In genomic region chr6:30615958-30616810, GRCh38 we compare ENCODE assay signal across 1 cellular context.
TF ChIP-seq lines count a peak whose summit lies in the region.

No MANE protein-coding gene starts in this region.

TF ChIP-seq in HepG2, 621 proteins besides CTCF, POLR2A, EP300 and RAD21 (continued from another document and continues in another):
- TF ChIP-seq, protein P1, sequence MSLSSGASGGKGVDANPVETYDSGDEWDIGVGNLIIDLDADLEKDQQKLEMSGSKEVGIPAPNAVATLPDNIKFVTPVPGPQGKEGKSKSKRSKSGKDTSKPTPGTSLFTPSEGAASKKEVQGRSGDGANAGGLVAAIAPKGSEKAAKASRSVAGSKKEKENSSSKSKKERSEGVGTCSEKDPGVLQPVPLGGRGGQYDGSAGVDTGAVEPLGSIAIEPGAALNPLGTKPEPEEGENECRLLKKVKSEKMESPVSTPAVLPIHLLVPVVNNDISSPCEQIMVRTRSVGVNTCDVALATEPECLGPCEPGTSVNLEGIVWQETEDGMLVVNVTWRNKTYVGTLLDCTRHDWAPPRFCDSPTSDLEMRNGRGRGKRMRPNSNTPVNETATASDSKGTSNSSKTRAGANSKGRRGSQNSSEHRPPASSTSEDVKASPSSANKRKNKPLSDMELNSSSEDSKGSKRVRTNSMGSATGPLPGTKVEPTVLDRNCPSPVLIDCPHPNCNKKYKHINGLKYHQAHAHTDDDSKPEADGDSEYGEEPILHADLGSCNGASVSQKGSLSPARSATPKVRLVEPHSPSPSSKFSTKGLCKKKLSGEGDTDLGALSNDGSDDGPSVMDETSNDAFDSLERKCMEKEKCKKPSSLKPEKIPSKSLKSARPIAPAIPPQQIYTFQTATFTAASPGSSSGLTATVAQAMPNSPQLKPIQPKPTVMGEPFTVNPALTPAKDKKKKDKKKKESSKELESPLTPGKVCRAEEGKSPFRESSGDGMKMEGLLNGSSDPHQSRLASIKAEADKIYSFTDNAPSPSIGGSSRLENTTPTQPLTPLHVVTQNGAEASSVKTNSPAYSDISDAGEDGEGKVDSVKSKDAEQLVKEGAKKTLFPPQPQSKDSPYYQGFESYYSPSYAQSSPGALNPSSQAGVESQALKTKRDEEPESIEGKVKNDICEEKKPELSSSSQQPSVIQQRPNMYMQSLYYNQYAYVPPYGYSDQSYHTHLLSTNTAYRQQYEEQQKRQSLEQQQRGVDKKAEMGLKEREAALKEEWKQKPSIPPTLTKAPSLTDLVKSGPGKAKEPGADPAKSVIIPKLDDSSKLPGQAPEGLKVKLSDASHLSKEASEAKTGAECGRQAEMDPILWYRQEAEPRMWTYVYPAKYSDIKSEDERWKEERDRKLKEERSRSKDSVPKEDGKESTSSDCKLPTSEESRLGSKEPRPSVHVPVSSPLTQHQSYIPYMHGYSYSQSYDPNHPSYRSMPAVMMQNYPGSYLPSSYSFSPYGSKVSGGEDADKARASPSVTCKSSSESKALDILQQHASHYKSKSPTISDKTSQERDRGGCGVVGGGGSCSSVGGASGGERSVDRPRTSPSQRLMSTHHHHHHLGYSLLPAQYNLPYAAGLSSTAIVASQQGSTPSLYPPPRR (CRISPR knock-in tag; IDR thresholded peaks at IDR 0.05; ENCODE audit: borderline replicate concordance): no peak
- TF ChIP-seq FUBP1 (CRISPR knock-in tag; IDR thresholded peaks at IDR 0.05; ENCODE audit: borderline replicate concordance) (no peak; the same call in 1 of the 2 replicates), IRF2 (CRISPR knock-in tag; IDR thresholded peaks at IDR 0.05) (no peak; the same call in 1 of the 2 replicates), HNRNPUL1 (IDR thresholded peaks at IDR 0.05; ENCODE audit: low read depth, low read length) (no peak), SRY (CRISPR knock-in tag; IDR thresholded peaks at IDR 0.05) (peak; percentile 64; the same call in 1 of the 2 replicates), ZNF431 (CRISPR knock-in tag; IDR thresholded peaks at IDR 0.05; ENCODE audit: borderline replicate concordance, low read depth) (0 out of 2 replicates have a peak, but pooled peaks have one; percentile 51), ZMYM4 (CRISPR knock-in tag; IDR thresholded peaks at IDR 0.05) (no peak), NCOR1 (IDR thresholded peaks at IDR 0.05; ENCODE audit: borderline replicate concordance, low read length) (no peak), ASH2L (IDR thresholded peaks at IDR 0.05; ENCODE audit: insufficient read length, low read depth, low read length) (no peak), AGO1 (IDR thresholded peaks at IDR 0.05; ENCODE audit: low read depth, low read length, poor library complexity, severe bottlenecking) (no peak), JUNB (CRISPR knock-in tag; IDR thresholded peaks at IDR 0.05; ENCODE audit: borderline replicate concordance) (no peak), ELF1 (CRISPR knock-in tag; IDR thresholded peaks at IDR 0.05) (no peak), MBD4 (IDR thresholded peaks at IDR 0.05; ENCODE audit: borderline replicate concordance, low read length) (peak; percentile 73; the same call in 1 of the 2 replicates), ZFP36L2 (CRISPR knock-in tag; IDR thresholded peaks at IDR 0.05) (no peak), NFKBIZ (CRISPR knock-in tag; IDR thresholded peaks at IDR 0.05) (0 out of 2 replicates have a peak, but pooled peaks have one; percentile 12), RAD51 (IDR thresholded peaks at IDR 0.05; ENCODE audit: borderline replicate concordance) (no peak), ZNF772 (CRISPR knock-in tag; IDR thresholded peaks at IDR 0.05) (peak; percentile 65; the same call in 1 of the 2 replicates), ZNF276 (CRISPR knock-in tag; IDR thresholded peaks at IDR 0.05; ENCODE audit: low read depth) (no peak), ZNF501 (CRISPR knock-in tag; IDR thresholded peaks at IDR 0.05) (peak; percentile 3; the same call in 1 of the 2 replicates), FOXM1 (CRISPR knock-in tag; IDR thresholded peaks at IDR 0.05) (no peak), HOXA9 (CRISPR knock-in tag; IDR thresholded peaks at IDR 0.05; ENCODE audit: borderline replicate concordance) (peak; percentile 33; the same call in 1 of the 2 replicates), RBM22 (optimal IDR thresholded peaks at IDR 0.05; ENCODE audit: low read length) (peak; percentile 98), ZSCAN30 (CRISPR knock-in tag; IDR thresholded peaks at IDR 0.05) (no peak; the same call in 1 of the 2 replicates), SSRP1 (CRISPR knock-in tag; IDR thresholded peaks at IDR 0.05) (peak; percentile 100), ZNF678 (CRISPR knock-in tag; IDR thresholded peaks at IDR 0.05) (no peak), YY1 (IDR thresholded peaks at IDR 0.05; ENCODE audit: insufficient read depth, insufficient replicate concordance, low read depth, low read length) (peak; percentile 10), PTBP1 (IDR thresholded peaks at IDR 0.05; ENCODE audit: low read depth, low read length, poor library complexity, severe bottlenecking) (no peak), NFE2 (CRISPR knock-in tag; IDR thresholded peaks at IDR 0.05) (no peak), NR2F6 (IDR thresholded peaks at IDR 0.05) (no peak), NR2F6 (CRISPR knock-in tag; IDR thresholded peaks at IDR 0.05) (no peak), ZNF143 (CRISPR knock-in tag; IDR thresholded peaks at IDR 0.05) (no peak)
- TF ChIP-seq, protein P2, sequence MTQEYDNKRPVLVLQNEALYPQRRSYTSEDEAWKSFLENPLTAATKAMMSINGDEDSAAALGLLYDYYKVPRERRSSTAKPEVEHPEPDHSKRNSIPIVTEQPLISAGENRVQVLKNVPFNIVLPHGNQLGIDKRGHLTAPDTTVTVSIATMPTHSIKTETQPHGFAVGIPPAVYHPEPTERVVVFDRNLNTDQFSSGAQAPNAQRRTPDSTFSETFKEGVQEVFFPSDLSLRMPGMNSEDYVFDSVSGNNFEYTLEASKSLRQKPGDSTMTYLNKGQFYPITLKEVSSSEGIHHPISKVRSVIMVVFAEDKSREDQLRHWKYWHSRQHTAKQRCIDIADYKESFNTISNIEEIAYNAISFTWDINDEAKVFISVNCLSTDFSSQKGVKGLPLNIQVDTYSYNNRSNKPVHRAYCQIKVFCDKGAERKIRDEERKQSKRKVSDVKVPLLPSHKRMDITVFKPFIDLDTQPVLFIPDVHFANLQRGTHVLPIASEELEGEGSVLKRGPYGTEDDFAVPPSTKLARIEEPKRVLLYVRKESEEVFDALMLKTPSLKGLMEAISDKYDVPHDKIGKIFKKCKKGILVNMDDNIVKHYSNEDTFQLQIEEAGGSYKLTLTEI (CRISPR knock-in tag; conservative IDR thresholded peaks at IDR 0.05): no peak
- TF ChIP-seq, protein P3, sequence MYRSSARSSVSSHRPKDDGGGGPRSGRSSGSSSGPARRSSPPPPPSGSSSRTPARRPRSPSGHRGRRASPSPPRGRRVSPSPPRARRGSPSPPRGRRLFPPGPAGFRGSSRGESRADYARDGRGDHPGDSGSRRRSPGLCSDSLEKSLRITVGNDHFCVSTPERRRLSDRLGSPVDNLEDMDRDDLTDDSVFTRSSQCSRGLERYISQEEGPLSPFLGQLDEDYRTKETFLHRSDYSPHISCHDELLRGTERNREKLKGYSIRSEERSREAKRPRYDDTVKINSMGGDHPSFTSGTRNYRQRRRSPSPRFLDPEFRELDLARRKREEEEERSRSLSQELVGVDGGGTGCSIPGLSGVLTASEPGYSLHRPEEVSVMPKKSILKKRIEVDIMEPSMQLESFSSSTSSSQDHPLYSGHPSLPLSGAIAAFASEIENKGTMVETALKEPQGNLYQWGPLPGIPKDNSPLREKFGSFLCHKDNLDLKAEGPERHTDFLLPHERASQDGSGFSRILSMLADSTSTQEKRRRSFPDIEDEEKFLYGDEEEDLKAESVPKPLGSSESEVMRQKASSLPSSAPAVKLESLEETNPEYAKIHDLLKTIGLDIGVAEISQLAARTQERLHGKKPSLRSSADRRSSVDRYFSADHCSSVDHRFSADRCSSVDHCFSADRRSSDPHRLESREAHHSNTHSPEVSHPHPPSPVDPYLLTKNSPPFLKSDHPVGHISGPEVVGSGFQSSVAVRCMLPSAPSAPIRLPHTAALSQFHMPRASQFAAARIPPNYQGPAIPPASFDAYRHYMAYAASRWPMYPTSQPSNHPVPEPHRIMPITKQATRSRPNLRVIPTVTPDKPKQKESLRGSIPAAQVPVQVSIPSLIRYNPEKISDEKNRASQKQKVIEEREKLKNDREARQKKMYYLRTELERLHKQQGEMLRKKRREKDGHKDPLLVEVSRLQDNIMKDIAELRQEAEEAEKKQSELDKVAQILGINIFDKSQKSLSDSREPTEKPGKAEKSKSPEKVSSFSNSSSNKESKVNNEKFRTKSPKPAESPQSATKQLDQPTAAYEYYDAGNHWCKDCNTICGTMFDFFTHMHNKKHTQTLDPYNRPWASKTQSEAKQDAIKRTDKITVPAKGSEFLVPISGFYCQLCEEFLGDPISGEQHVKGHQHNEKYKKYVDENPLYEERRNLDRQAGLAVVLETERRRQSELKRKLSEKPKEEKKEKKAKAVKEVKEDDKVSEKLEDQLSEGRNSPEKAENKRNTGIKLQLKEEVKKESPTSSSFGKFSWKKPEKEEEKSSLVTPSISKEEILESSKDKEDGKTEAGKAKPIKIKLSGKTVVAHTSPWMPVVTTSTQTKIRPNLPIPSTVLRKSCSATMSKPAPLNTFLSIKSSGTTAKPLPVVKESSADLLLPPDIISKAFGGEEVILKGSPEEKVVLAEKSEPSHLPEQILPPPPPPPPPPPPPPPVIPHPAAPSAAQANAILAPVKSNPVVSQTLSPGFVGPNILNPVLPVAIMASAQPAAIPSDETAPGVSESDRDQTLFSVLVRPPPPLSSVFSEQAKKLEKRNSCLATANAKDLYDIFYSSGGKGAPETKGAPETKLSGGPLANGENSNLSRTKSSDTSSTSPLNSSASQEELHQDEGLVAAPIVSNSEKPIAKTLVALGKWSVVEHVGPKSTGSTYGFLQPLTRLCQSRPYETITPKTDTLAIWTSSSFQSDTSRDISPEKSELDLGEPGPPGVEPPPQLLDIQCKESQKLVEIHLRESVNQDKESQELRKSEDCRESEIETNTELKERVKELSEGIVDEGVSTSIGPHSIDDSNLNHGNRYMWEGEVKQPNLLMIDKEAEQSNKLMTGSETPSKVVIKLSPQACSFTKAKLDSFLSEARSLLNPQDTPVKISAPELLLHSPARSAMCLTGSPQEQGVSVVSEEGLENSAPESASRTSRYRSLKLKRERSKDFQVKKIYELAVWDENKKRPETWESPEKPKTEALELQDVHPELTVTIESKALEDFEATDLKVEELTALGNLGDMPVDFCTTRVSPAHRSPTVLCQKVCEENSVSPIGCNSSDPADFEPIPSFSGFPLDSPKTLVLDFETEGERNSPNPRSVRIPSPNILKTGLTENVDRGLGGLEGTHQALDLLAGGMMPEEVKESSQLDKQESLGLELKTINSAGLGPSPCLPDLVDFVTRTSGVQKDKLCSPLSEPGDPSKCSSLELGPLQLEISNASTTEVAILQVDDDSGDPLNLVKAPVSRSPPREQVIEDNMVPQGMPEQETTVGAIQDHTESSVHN (CRISPR knock-in tag; IDR thresholded peaks at IDR 0.05): peak; percentile 77; the same call in 1 of the 2 replicates
- TF ChIP-seq, protein P4, sequence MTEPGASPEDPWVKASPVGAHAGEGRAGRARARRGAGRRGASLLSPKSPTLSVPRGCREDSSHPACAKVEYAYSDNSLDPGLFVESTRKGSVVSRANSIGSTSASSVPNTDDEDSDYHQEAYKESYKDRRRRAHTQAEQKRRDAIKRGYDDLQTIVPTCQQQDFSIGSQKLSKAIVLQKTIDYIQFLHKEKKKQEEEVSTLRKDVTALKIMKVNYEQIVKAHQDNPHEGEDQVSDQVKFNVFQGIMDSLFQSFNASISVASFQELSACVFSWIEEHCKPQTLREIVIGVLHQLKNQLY (CRISPR knock-in tag; IDR thresholded peaks at IDR 0.05): no peak
- TF ChIP-seq, protein P5, sequence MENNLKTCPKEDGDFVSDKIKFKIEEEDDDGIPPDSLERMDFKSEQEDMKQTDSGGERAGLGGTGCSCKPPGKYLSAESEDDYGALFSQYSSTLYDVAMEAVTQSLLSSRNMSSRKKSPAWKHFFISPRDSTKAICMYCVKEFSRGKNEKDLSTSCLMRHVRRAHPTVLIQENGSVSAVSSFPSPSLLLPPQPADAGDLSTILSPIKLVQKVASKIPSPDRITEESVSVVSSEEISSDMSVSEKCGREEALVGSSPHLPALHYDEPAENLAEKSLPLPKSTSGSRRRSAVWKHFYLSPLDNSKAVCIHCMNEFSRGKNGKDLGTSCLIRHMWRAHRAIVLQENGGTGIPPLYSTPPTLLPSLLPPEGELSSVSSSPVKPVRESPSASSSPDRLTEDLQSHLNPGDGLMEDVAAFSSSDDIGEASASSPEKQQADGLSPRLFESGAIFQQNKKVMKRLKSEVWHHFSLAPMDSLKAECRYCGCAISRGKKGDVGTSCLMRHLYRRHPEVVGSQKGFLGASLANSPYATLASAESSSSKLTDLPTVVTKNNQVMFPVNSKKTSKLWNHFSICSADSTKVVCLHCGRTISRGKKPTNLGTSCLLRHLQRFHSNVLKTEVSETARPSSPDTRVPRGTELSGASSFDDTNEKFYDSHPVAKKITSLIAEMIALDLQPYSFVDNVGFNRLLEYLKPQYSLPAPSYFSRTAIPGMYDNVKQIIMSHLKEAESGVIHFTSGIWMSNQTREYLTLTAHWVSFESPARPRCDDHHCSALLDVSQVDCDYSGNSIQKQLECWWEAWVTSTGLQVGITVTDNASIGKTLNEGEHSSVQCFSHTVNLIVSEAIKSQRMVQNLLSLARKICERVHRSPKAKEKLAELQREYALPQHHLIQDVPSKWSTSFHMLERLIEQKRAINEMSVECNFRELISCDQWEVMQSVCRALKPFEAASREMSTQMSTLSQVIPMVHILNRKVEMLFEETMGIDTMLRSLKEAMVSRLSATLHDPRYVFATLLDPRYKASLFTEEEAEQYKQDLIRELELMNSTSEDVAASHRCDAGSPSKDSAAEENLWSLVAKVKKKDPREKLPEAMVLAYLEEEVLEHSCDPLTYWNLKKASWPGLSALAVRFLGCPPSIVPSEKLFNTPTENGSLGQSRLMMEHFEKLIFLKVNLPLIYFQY (CRISPR knock-in tag; IDR thresholded peaks at IDR 0.05; ENCODE audit: borderline replicate concordance): peak; percentile 4; the same call in 1 of the 2 replicates
